Comparison of ENCODE assay signal across 16 cellular contexts in genomic region chr9:16282216-16282615, GRCh38.
A peak's percentile ranks its signal among the peaks of the same experiment; 100 is the strongest.
DNase-seq lines count a peak whose midpoint lies in the region; ATAC-seq, FAIRE-seq and TF ChIP-seq lines count a peak whose summit lies in the region.
"Had no signal": no experiment of that assay in that cellular context is flagged by ENCODE, and none has a peak within 500 bp of the region (broad histone marks: within the 10 kb centered on the region; RNA-seq: fewer than 3 reads in every experiment).

No MANE protein-coding gene starts in this region.

- H3K4me1 ChIP-seq in liver (ENCODE audit: control insufficient read depth in 4 of 4, insufficient read depth in 4 of 4, low read length in 3 of 4) (peaks cover 0 to 8% (median 0%) of the 10 kb centered on the region in 4 donors), HepG2 (ENCODE audit: insufficient read depth, low read length) (no peaks in the 10 kb centered on the region), vagina (peaks cover 14% of the 10 kb centered on the region)
- H3K4me1 ChIP-seq: neural progenitor cell had no signal

- TF ChIP-seq RAD21 in liver (IDR thresholded peaks at IDR 0.05) (peak in 1 of 2 donors; percentile 17), HepG2 (CRISPR knock-in tag; IDR thresholded peaks at IDR 0.05) (no peak)

- no peaks in the 10 kb centered on the region for H3K36me3 Mint-ChIP-seq in activated naive CD8-positive, alpha-beta T cell treated with anti-CD3 and anti-CD28 coated beads, Interleukin-2, amount 50 U/mL, for 24 hours (ENCODE audit: low read depth)
- peaks cover 2% of the 10 kb centered on the region for H3K36me3 Mint-ChIP-seq in chondrocyte (ENCODE audit: low read depth)
- H3K36me3 Mint-ChIP-seq: neural progenitor cell had no signal

- ATAC-seq in HepG2: no peak
- no peak for ATAC-seq in activated naive CD8-positive, alpha-beta T cell treated with anti-CD3 and anti-CD28 coated beads, Interleukin-2, amount 50 U/mL, for 24 hours
- no peak for ATAC-seq in HG03442 (IDR thresholded peaks at IDR 0.05; ENCODE audit: unreplicated experiment)

- H3K27ac ChIP-seq in liver (ENCODE audit: low read depth in 1 of 2, low read length in 2 of 2) (no peak overlapping the region), HepG2 (ENCODE audit: extremely low read length, insufficient read depth, low read length) (no peak overlapping the region), vagina (peak overlapping the region; percentile 53)
- H3K27ac ChIP-seq: neural progenitor cell had no signal

- no peak for FAIRE-seq in HepG2 (lab: Jason Lieb, UNC)
- FAIRE-seq: colon had no signal

- no peak for TF ChIP-seq CTCF in liver (IDR thresholded peaks at IDR 0.05; ENCODE audit: low read depth, low read length, missing input control)
- TF ChIP-seq CTCF in HepG2 (CRISPR knock-in tag; IDR thresholded peaks at IDR 0.05): no peak
- TF ChIP-seq CTCF in vagina (IDR thresholded peaks at IDR 0.05): no peak
- TF ChIP-seq CTCF in chondrocyte (IDR thresholded peaks at IDR 0.05): no peak

- H3K36me3 ChIP-seq in liver (ENCODE audit: control insufficient read depth in 4 of 4, insufficient read depth in 3 of 4, low read depth in 1 of 4, low read length in 3 of 4) (no peaks in the 10 kb centered on the region), HepG2 (replicated peaks in 1 of 2; ENCODE audit: control insufficient read depth in 1 of 2, insufficient read depth in 2 of 2, low read length in 2 of 2) (no peaks in the 10 kb centered on the region), vagina (no peaks in the 10 kb centered on the region)
- H3K36me3 ChIP-seq: neural progenitor cell had no signal

- DNase-seq in HepG2 (ENCODE audit: low spot score): no peak
- DNase-seq in amniotic epithelial cell (ENCODE audit: low read depth): peak; percentile 96
- DNase-seq in iris pigment epithelial cell (ENCODE audit: low read depth): peak; percentile 58
- no peak for DNase-seq in vagina (ENCODE audit: extremely low spot score in 2 of 2)
- no peak for DNase-seq in activated naive CD8-positive, alpha-beta T cell treated with anti-CD3 and anti-CD28 coated beads, Interleukin-2, amount 50 U/mL, for 24 hours
- DNase-seq in chondrocyte (ENCODE audit: low spot score): no peak
- DNase-seq: activated CD4-positive, alpha-beta T cell treated with anti-CD3 and anti-CD28 coated beads, Interleukin-2, amount 10 ng/mL, durations not matched to agents 7 days and 5 days; activated T-cell treated with anti-CD3 and anti-CD28 coated beads, Interleukin-2, amount 50 U/mL, for 24 hours; Calu3; NCI-H510A treated with DMSO at 0.1 percent for 48 hours had no signal

- no TSS peak for BruUV-seq in HepG2 (replicated peaks; lab: Mats Ljungman, UMichigan)

- H3K9me3 Mint-ChIP-seq in activated naive CD8-positive, alpha-beta T cell treated with anti-CD3 and anti-CD28 coated beads, Interleukin-2, amount 50 U/mL, for 24 hours: no peaks in the 10 kb centered on the region
- peaks cover 4% of the 10 kb centered on the region for H3K9me3 Mint-ChIP-seq in chondrocyte (ENCODE audit: low read depth)

- CTCF ChIA-PET in HepG2 (lab: Yijun Ruan, JAX; ENCODE audit: low intra/inter-chr PET ratio, low total read pairs): no interaction called here

- POLR2A ChIA-PET in HepG2 (lab: Yijun Ruan, JAX): no interaction called here

- in situ Hi-C loops in HepG2 (cut with HindIII; ENCODE audit: extremely low pct_ligation_motif_present, low pct_unique_long_range_greater_than_20kb): no loop called here

- H3K9ac ChIP-seq in liver (ENCODE audit: low read depth in 1 of 2, low read length in 2 of 2): no peak overlapping the region
- H3K9ac ChIP-seq in HepG2 (ENCODE audit: insufficient read depth, low read depth, low read length): no peak overlapping the region
- H3K9ac ChIP-seq: neural progenitor cell had no signal

- WGBS in liver: 78% methylated on average over 2 of the region's 2 CpGs
- WGBS in HepG2 (ENCODE audit: low lambda C conversion rate): 0% methylated on average over 2 of the region's 2 CpGs

- no peaks in the 10 kb centered on the region for H3K4me1 Mint-ChIP-seq in activated naive CD8-positive, alpha-beta T cell treated with anti-CD3 and anti-CD28 coated beads, Interleukin-2, amount 50 U/mL, for 24 hours
- H3K4me1 Mint-ChIP-seq in chondrocyte (ENCODE audit: low read depth): peaks cover 7% of the 10 kb centered on the region
- H3K4me1 Mint-ChIP-seq: activated CD4-positive, alpha-beta T cell treated with anti-CD3 and anti-CD28 coated beads, Interleukin-2, amount 10 ng/mL, durations not matched to agents 7 days and 5 days had no signal

- H3K4me3 ChIP-seq in liver (ENCODE audit: low read depth in 1 of 3, low read length in 3 of 3) (no peak overlapping the region), HepG2 (replicated peaks in 1 of 3; ENCODE audit: insufficient read depth in 1 of 3, low read depth in 2 of 3, low read length in 3 of 3) (no peak overlapping the region), vagina (no peak overlapping the region)
- H3K4me3 ChIP-seq: neural progenitor cell, smooth muscle cell had no signal

- H3K27me3 ChIP-seq in liver (ENCODE audit: control insufficient read depth in 4 of 4, insufficient read depth in 4 of 4, low read length in 3 of 4) (no peaks in the 10 kb centered on the region), HepG2 (ENCODE audit: control insufficient read depth in 1 of 2, insufficient read depth in 2 of 2, low read length in 2 of 2) (peaks cover 0 to 8% of the 10 kb centered on the region in 2 experiments; a peak in 1 of 5 replicates), vagina (no peaks in the 10 kb centered on the region)
- H3K27me3 ChIP-seq: neural progenitor cell had no signal

- intact Hi-C loops in HepG2 (cut with micrococcal nuclease; ENCODE audit: unreplicated experiment) (no loop called here), vagina (cut with DNase I) (no loop called here)

- H3K27ac Mint-ChIP-seq in activated naive CD8-positive, alpha-beta T cell treated with anti-CD3 and anti-CD28 coated beads, Interleukin-2, amount 50 U/mL, for 24 hours: no peak overlapping the region
- H3K27ac Mint-ChIP-seq in chondrocyte (ENCODE audit: unreplicated experiment): no peak overlapping the region
- H3K27ac Mint-ChIP-seq: activated CD4-positive, alpha-beta T cell treated with anti-CD3 and anti-CD28 coated beads, Interleukin-2, amount 10 ng/mL, durations not matched to agents 7 days and 5 days; activated T-cell treated with anti-CD3 and anti-CD28 coated beads, Interleukin-2, amount 50 U/mL, for 24 hours; neural progenitor cell; stimulated activated naive CD8-positive, alpha-beta T cell treated with anti-CD3 and anti-CD28 coated beads, Interleukin-15, Interleukin-2, amounts not matched to agents 100 ng/mL and 50 ng/mL, for 24 hours had no signal

- no peak overlapping the region for H3K4me3 Mint-ChIP-seq in activated naive CD8-positive, alpha-beta T cell treated with anti-CD3 and anti-CD28 coated beads, Interleukin-2, amount 50 U/mL, for 24 hours
- H3K4me3 Mint-ChIP-seq in chondrocyte (ENCODE audit: unreplicated experiment): no peak overlapping the region
- H3K4me3 Mint-ChIP-seq: activated CD4-positive, alpha-beta T cell treated with anti-CD3 and anti-CD28 coated beads, Interleukin-2, amount 10 ng/mL, durations not matched to agents 7 days and 5 days; activated T-cell treated with anti-CD3 and anti-CD28 coated beads, Interleukin-2, amount 50 U/mL, for 24 hours; neural progenitor cell; stimulated activated naive CD8-positive, alpha-beta T cell treated with anti-CD3 and anti-CD28 coated beads, Interleukin-15, Interleukin-2, amounts not matched to agents 100 ng/mL and 50 ng/mL, for 24 hours had no signal

- H4K20me1 ChIP-seq in HepG2 (ENCODE audit: insufficient read depth, low read length): no peaks in the 10 kb centered on the region

- H3K9me3 ChIP-seq in liver (ENCODE audit: control insufficient read depth in 4 of 4, low read length in 3 of 4) (no peaks in the 10 kb centered on the region), HepG2 (ENCODE audit: low read length) (no peaks in the 10 kb centered on the region), vagina (no peaks in the 10 kb centered on the region)

- TF ChIP-seq POLR2A in HepG2 (IDR thresholded peaks at IDR 0.05; ENCODE audit: insufficient read depth in 1 of 2, low read depth in 2 of 2, low read length in 2 of 2): no peak
- no peak for TF ChIP-seq POLR2A in vagina (IDR thresholded peaks at IDR 0.05)

- no peaks in the 10 kb centered on the region for H3K79me2 ChIP-seq in HepG2 (ENCODE audit: insufficient read depth, low read length)

- no peak for TF ChIP-seq EP300 in HepG2 (IDR thresholded peaks at IDR 0.05; ENCODE audit: low read depth in 2 of 2, low read length in 2 of 2)
- no peak for TF ChIP-seq EP300 in HepG2 (CRISPR knock-in tag; IDR thresholded peaks at IDR 0.05; ENCODE audit: borderline replicate concordance)

- H2AFZ ChIP-seq in HepG2 (ENCODE audit: low read length): no peak overlapping the region
- H2AFZ ChIP-seq: neural progenitor cell had no signal

- H3K27me3 Mint-ChIP-seq in activated naive CD8-positive, alpha-beta T cell treated with anti-CD3 and anti-CD28 coated beads, Interleukin-2, amount 50 U/mL, for 24 hours: no peaks in the 10 kb centered on the region
- no peaks in the 10 kb centered on the region for H3K27me3 Mint-ChIP-seq in chondrocyte (ENCODE audit: low read depth)
- H3K27me3 Mint-ChIP-seq: activated CD4-positive, alpha-beta T cell treated with anti-CD3 and anti-CD28 coated beads, Interleukin-2, amount 10 ng/mL, durations not matched to agents 7 days and 5 days; activated T-cell treated with anti-CD3 and anti-CD28 coated beads, Interleukin-2, amount 50 U/mL, for 24 hours; stimulated activated naive CD8-positive, alpha-beta T cell treated with anti-CD3 and anti-CD28 coated beads, Interleukin-15, Interleukin-2, amounts not matched to agents 100 ng/mL and 50 ng/mL, for 24 hours had no signal

- H3K4me2 ChIP-seq in HepG2 (ENCODE audit: low read depth, low read length): no peak overlapping the region
- H3K4me2 ChIP-seq: neural progenitor cell, smooth muscle cell had no signal

TF ChIP-seq in HepG2, 621 proteins besides CTCF, POLR2A, EP300 and RAD21 (continues in another document):
- no peak for TF ChIP-seq CHD2 (IDR thresholded peaks at IDR 0.05; ENCODE audit: low read depth, low read length)
- TF ChIP-seq ZNF891 (CRISPR knock-in tag; IDR thresholded peaks at IDR 0.05): no peak
- TF ChIP-seq CHD4 (IDR thresholded peaks at IDR 0.05; ENCODE audit: borderline replicate concordance, low read length): no peak
- no peak for TF ChIP-seq HIVEP1 (CRISPR knock-in tag; IDR thresholded peaks at IDR 0.05)
- no peak for TF ChIP-seq POGZ (CRISPR knock-in tag; IDR thresholded peaks at IDR 0.05)
- no peak for TF ChIP-seq FOXO4 (CRISPR knock-in tag; conservative IDR thresholded peaks at IDR 0.05)

Comparison
In these comparisons a context has a peak if more than half of its experiments do, and no peak if none do; other contexts are left out.
1. DNase-seq: peak in amniotic epithelial cell (single experiment) and iris pigment epithelial cell (single experiment); none in HepG2 (single experiment), vagina (0 of 2), activated naive CD8-positive, alpha-beta T cell treated with anti-CD3 and anti-CD28 coated beads, Interleukin-2, amount 50 U/mL, for 24 hours (single experiment) and chondrocyte (single experiment).